In genomic region chr7:526474-527034, GRCh38 we compare ENCODE assay signal across 25 cellular contexts. TPM values are rescaled to one million over a fixed set of nuclear protein-coding genes. Genes with fewer than 3 reads are reported as not detected.
"Had no signal": no experiment of that assay in that cellular context is flagged by ENCODE, and none has a peak within 500 bp of the region (broad histone marks: within the 10 kb centered on the region; RNA-seq: fewer than 3 reads in every experiment).

No MANE protein-coding gene starts in this region.

- H3K4me3 ChIP-seq: left lung, lung, pancreas, prostate gland, sigmoid colon, smooth muscle cell, stomach, tibial artery had no signal

- H3K4me1 Mint-ChIP-seq: activated naive CD8-positive, alpha-beta T cell treated with anti-CD3 and anti-CD28 coated beads, Interleukin-2, amount 10 ng/mL, durations not matched to agents 7 days and 5 days; central memory CD8-positive, alpha-beta T cell; neural crest cell had no signal

- H3K9me3 ChIP-seq: left lung, pancreas, prostate gland, sigmoid colon had no signal

- H3K27ac Mint-ChIP-seq: activated CD4-positive, alpha-beta memory T cell treated with anti-CD3 and anti-CD28 coated beads for 36 hours; activated naive CD4-positive, alpha-beta T cell treated with anti-CD3 and anti-CD28 coated beads, Interleukin-2, amount 10 ng/mL, durations not matched to agents 7 days and 5 days; activated naive CD8-positive, alpha-beta T cell treated with anti-CD3 and anti-CD28 coated beads, Interleukin-2, amount 10 ng/mL, durations not matched to agents 7 days and 5 days; activated T-helper 1 cell treated with anti-CD3 and anti-CD28 coated beads, Interleukin-12 subunit alpha, Interleukin-12 subunit beta, Interleukin-2, Interleukin-4 antibody, amounts not matched to agents 30 ng/mL and 10 ng/mL and 1 ng/mL, durations not matched to agents 14 hours and 24 hours and 36 hours; naive thymus-derived CD8-positive, alpha-beta T cell; stimulated activated naive B cell treated with anti-CD40 and anti-IgM and Interleukin-4, amounts not matched to agents 10 μg/mL and 1 μg/mL and 100 μg/mL, for 72 hours had no signal

- H3K36me3 ChIP-seq: left lung, pancreas, prostate gland, sigmoid colon, stomach, tibial artery had no signal

- H3K9me3 Mint-ChIP-seq: activated CD4-positive, alpha-beta memory T cell treated with anti-CD3 and anti-CD28 coated beads for 36 hours; activated naive CD4-positive, alpha-beta T cell treated with anti-CD3 and anti-CD28 coated beads, Interleukin-2, amount 10 ng/mL, durations not matched to agents 7 days and 5 days; activated naive CD8-positive, alpha-beta T cell treated with anti-CD3 and anti-CD28 coated beads, Interleukin-2, amount 10 ng/mL, durations not matched to agents 7 days and 5 days; activated T-helper 1 cell treated with anti-CD3 and anti-CD28 coated beads, Interleukin-12 subunit alpha, Interleukin-12 subunit beta, Interleukin-2, Interleukin-4 antibody, amounts not matched to agents 30 ng/mL and 10 ng/mL and 1 ng/mL, durations not matched to agents 14 hours and 24 hours and 36 hours; central memory CD8-positive, alpha-beta T cell; neural crest cell; stimulated activated naive B cell treated with anti-CD40 and anti-IgM and Interleukin-4, amounts not matched to agents 10 μg/mL and 1 μg/mL and 100 μg/mL, for 72 hours had no signal

- H3K27me3 ChIP-seq: pancreas had no signal

- H3K36me3 Mint-ChIP-seq: activated CD4-positive, alpha-beta memory T cell treated with anti-CD3 and anti-CD28 coated beads for 36 hours; activated naive CD4-positive, alpha-beta T cell treated with anti-CD3 and anti-CD28 coated beads, Interleukin-2, amount 10 ng/mL, durations not matched to agents 7 days and 5 days; activated naive CD8-positive, alpha-beta T cell treated with anti-CD3 and anti-CD28 coated beads, Interleukin-2, amount 10 ng/mL, durations not matched to agents 7 days and 5 days; naive thymus-derived CD8-positive, alpha-beta T cell had no signal

- H3K27me3 Mint-ChIP-seq: central memory CD8-positive, alpha-beta T cell had no signal

- H3K27ac ChIP-seq: epithelial cell of prostate, left lung, pancreas, prostate gland, sigmoid colon, stomach, tibial artery, VCaP had no signal

- H3K4me3 Mint-ChIP-seq: activated CD4-positive, alpha-beta memory T cell treated with anti-CD3 and anti-CD28 coated beads for 36 hours; activated naive CD4-positive, alpha-beta T cell treated with anti-CD3 and anti-CD28 coated beads, Interleukin-2, amount 10 ng/mL, durations not matched to agents 7 days and 5 days; activated naive CD8-positive, alpha-beta T cell treated with anti-CD3 and anti-CD28 coated beads, Interleukin-2, amount 10 ng/mL, durations not matched to agents 7 days and 5 days; activated T-helper 1 cell treated with anti-CD3 and anti-CD28 coated beads, Interleukin-12 subunit alpha, Interleukin-12 subunit beta, Interleukin-2, Interleukin-4 antibody, amounts not matched to agents 30 ng/mL and 10 ng/mL and 1 ng/mL, durations not matched to agents 14 hours and 24 hours and 36 hours; central memory CD8-positive, alpha-beta T cell; naive thymus-derived CD8-positive, alpha-beta T cell; neural crest cell; stimulated activated naive B cell treated with anti-CD40 and anti-IgM and Interleukin-4, amounts not matched to agents 10 μg/mL and 1 μg/mL and 100 μg/mL, for 72 hours had no signal

- H3K4me2 ChIP-seq: smooth muscle cell had no signal

- DNase-seq: activated CD4-positive, alpha-beta memory T cell treated with anti-CD3 and anti-CD28 coated beads for 36 hours; activated CD4-positive, alpha-beta T cell treated with anti-CD3 and anti-CD28 coated beads for 48 hours; activated CD8-positive, alpha-beta memory T cell treated with anti-CD3 and anti-CD28 coated beads, Interleukin-2, amount 50 U/mL, for 4 hours; activated effector memory CD4-positive, alpha-beta T cell treated with anti-CD3 and anti-CD28 coated beads, Interleukin-2, amount 50 U/mL, for 16 hours; activated naive CD4-positive, alpha-beta T cell treated with anti-CD3 and anti-CD28 coated beads, Interleukin-2, amount 10 ng/mL, durations not matched to agents 7 days and 5 days; activated naive CD8-positive, alpha-beta T cell treated with anti-CD3 and anti-CD28 coated beads, Interleukin-2, amount 10 ng/mL, durations not matched to agents 7 days and 5 days; activated T-cell treated with anti-CD3 and anti-CD28 coated beads, Interleukin-2, amount 50 U/mL, for 1 hour; effector CD4-positive, alpha-beta T cell; left lung; naive thymus-derived CD8-positive, alpha-beta T cell; retina; sigmoid colon; stimulated activated CD4-positive, alpha-beta T cell treated with anti-CD3 and anti-CD28 coated beads, Interleukin-1b, Interleukin-23, amount 100 ng/mL, for 48 hours; stimulated activated naive B cell treated with anti-CD40 and anti-IgM and Interleukin-4, amounts not matched to agents 10 μg/mL and 1 μg/mL and 100 μg/mL, for 72 hours; stomach; tibial artery had no signal

RNA-seq across cellular contexts. Expression of gene PDGFA, which starts 6.9 kb away (rescaled TPM):
- polyA plus RNA-seq: naive thymus-derived CD8-positive, alpha-beta T cell had no signal
